In genomic region chr15:29871401-29871800, GRCh38 we compare ENCODE assay signal across 17 cellular contexts. TPM values are rescaled to one million over a fixed set of nuclear protein-coding genes. Genes with fewer than 3 reads are reported as not detected.
DNase-seq lines count a peak whose midpoint lies in the region; ATAC-seq and TF ChIP-seq lines count a peak whose summit lies in the region.
"Had no signal": no experiment of that assay in that cellular context is flagged by ENCODE, and none has a peak within 500 bp of the region (broad histone marks: within the 10 kb centered on the region; RNA-seq: fewer than 3 reads in every experiment).

No MANE protein-coding gene starts in this region.

- H3K27ac ChIP-seq in VCaP = peak overlapping the region; percentile 72
- H3K27ac ChIP-seq in substantia nigra (ENCODE audit: low read depth, low read length, poor library complexity, severe bottlenecking) = peak overlapping the region; percentile 37

- ATAC-seq in HG03432 (IDR thresholded peaks at IDR 0.05; ENCODE audit: unreplicated experiment) (no peak), GM21381 (IDR thresholded peaks at IDR 0.05; ENCODE audit: unreplicated experiment) (no peak)
- ATAC-seq: naive thymus-derived CD8-positive, alpha-beta T cell had no signal

- H3K4me1 Mint-ChIP-seq in mesothelial cell of epicardium = peaks cover 67% of the 10 kb centered on the region
- H3K4me1 Mint-ChIP-seq: activated naive CD8-positive, alpha-beta T cell treated with anti-CD3 and anti-CD28 coated beads for 36 hours had no signal

- no peaks in the 10 kb centered on the region for H3K27me3 Mint-ChIP-seq in mesothelial cell of epicardium (ENCODE audit: low read depth)

- no peak overlapping the region for H3K4me3 ChIP-seq in fibroblast of villous mesenchyme (ENCODE audit: low read depth, low read length)

- H3K4me3 Mint-ChIP-seq in mesothelial cell of epicardium = no peak overlapping the region
- H3K4me3 Mint-ChIP-seq: activated naive CD8-positive, alpha-beta T cell treated with anti-CD3 and anti-CD28 coated beads for 36 hours; naive thymus-derived CD8-positive, alpha-beta T cell; stimulated activated naive CD8-positive, alpha-beta T cell treated with anti-CD3 and anti-CD28 coated beads, Interleukin-15, Interleukin-2, amounts not matched to agents 100 ng/mL and 50 ng/mL, for 24 hours had no signal

- H3K9me3 Mint-ChIP-seq in mesothelial cell of epicardium = no peaks in the 10 kb centered on the region
- H3K9me3 Mint-ChIP-seq: activated naive CD8-positive, alpha-beta T cell treated with anti-CD3 and anti-CD28 coated beads for 36 hours; naive thymus-derived CD8-positive, alpha-beta T cell; stimulated activated naive CD8-positive, alpha-beta T cell treated with anti-CD3 and anti-CD28 coated beads, Interleukin-15, Interleukin-2, amounts not matched to agents 100 ng/mL and 50 ng/mL, for 24 hours had no signal

- no peaks in the 10 kb centered on the region for H3K36me3 Mint-ChIP-seq in mesothelial cell of epicardium
- H3K36me3 Mint-ChIP-seq: activated naive CD8-positive, alpha-beta T cell treated with anti-CD3 and anti-CD28 coated beads for 36 hours; naive thymus-derived CD8-positive, alpha-beta T cell had no signal

- TF ChIP-seq CTCF in VCaP (conservative IDR thresholded peaks at IDR 0.05) (no peak), fibroblast of villous mesenchyme (IDR thresholded peaks at IDR 0.05; ENCODE audit: insufficient read depth, low read depth, low read length) (no peak), mesothelial cell of epicardium (IDR thresholded peaks at IDR 0.05; ENCODE audit: unreplicated experiment) (no peak)

- DNase-seq in fibroblast of villous mesenchyme (ENCODE audit: low read depth) (peak; percentile 88), mesothelial cell of epicardium (ENCODE audit: low spot score in 2 of 2, unreplicated experiment in 2 of 2) (no peak), substantia nigra (lab: John Stamatoyannopoulos, UW) (peak in 9 of 49 donors; percentile 16 to 41 (median 22)), RPMI8226 (no peak), T-helper 2 cell (no peak)
- DNase-seq: activated CD4-positive, alpha-beta T cell treated with anti-CD3 and anti-CD28 coated beads for 4 hours; activated naive CD8-positive, alpha-beta T cell treated with anti-CD3 and anti-CD28 coated beads for 36 hours; activated T-cell treated with anti-CD3 and anti-CD28 coated beads, Interleukin-2, amount 50 U/mL, for 1 hour; EL; naive thymus-derived CD8-positive, alpha-beta T cell; NCI-H1092; SIG-M5; T-helper 9 cell had no signal

- peak overlapping the region; percentile 83 for H3K27ac Mint-ChIP-seq in mesothelial cell of epicardium
- H3K27ac Mint-ChIP-seq: activated naive CD8-positive, alpha-beta T cell treated with anti-CD3 and anti-CD28 coated beads for 36 hours; naive thymus-derived CD8-positive, alpha-beta T cell; stimulated activated naive CD8-positive, alpha-beta T cell treated with anti-CD3 and anti-CD28 coated beads, Interleukin-15, Interleukin-2, amounts not matched to agents 100 ng/mL and 50 ng/mL, for 24 hours had no signal

RNA-seq across cellular contexts. Expression of gene TJP1, which starts 49.1 kb away (rescaled TPM):
- total RNA-seq in fibroblast of villous mesenchyme (79.2 and 103 TPM in 2 replicates), mesothelial cell of epicardium (147 to 159 TPM (median 154 TPM) in 3 replicates)
- total RNA-seq: activated naive CD8-positive, alpha-beta T cell treated with anti-CD3 and anti-CD28 coated beads for 36 hours; naive thymus-derived CD8-positive, alpha-beta T cell had no signal
